ENCODE assay signal across 14 cellular contexts in genomic region chr12:96190403-96191170, GRCh38. TPM values are rescaled to one million over a fixed set of nuclear protein-coding genes. Genes with fewer than 3 reads are reported as not detected.
A peak's percentile ranks its signal among the peaks of the same experiment; 100 is the strongest.
DNase-seq lines count a peak whose midpoint lies in the region; TF ChIP-seq lines count a peak whose summit lies in the region.
"Had no signal": no experiment of that assay in that cellular context is flagged by ENCODE, and none has a peak within 500 bp of the region (broad histone marks: within the 10 kb centered on the region; RNA-seq: fewer than 3 reads in every experiment).

No MANE protein-coding gene starts in this region.

- POLR2A ChIA-PET in RWPE1 (lab: Yijun Ruan, JAX; ENCODE audit: low non-redundant PET): no interaction called here

- TF ChIP-seq CTCF in RWPE1 (conservative IDR thresholded peaks at IDR 0.05; ENCODE audit: low read depth): no peak

- CTCF ChIA-PET in RWPE1 (lab: Yijun Ruan, JAX): interaction anchor here (0.6 kb wide), 1 partner anchor 274 kb away, joined by 4 read pairs; no protein-coding TSS in a partner anchor

- peak; percentile 27 for DNase-seq in EH (ENCODE audit: low read depth)
- peak; percentile 21 for DNase-seq in M059J (ENCODE audit: low read depth)
- no peak for DNase-seq in epithelial cell of prostate (ENCODE audit: low read depth, low spot score)
- DNase-seq in renal cortical epithelial cell (ENCODE audit: low read depth): peak; percentile 80
- no peak for DNase-seq in D341Med (ENCODE audit: low spot score)
- no peak for DNase-seq in epidermal melanocyte (ENCODE audit: insufficient read length, low spot score)
- no peak for DNase-seq in RWPE1 (ENCODE audit: low spot score)
- DNase-seq: activated CD4-positive, CD25-positive, alpha-beta regulatory T cell treated with anti-CD3 and anti-CD28 coated beads, Interleukin-2, amount 50 U/mL, for 72 hours; activated effector memory CD4-positive, alpha-beta T cell treated with Interleukin-2 at 50 U/mL for 16 hours; Calu3; esophagus squamous epithelium; GOT3; NCI-H345; SW 1271 had no signal

- peak overlapping the region; percentile 40 for H3K27ac ChIP-seq in epithelial cell of prostate
- H3K27ac ChIP-seq in RWPE1: no peak overlapping the region
- H3K27ac ChIP-seq: esophagus squamous epithelium had no signal

RNA-seq across cellular contexts. Expression of gene ELK3, which starts 3.6 kb away (rescaled TPM):
- total RNA-seq in M059J (2014; rRNA removed; shearing (Covaris generic)): 20.9 and 34.9 TPM in 2 replicates
- total RNA-seq in renal cortical epithelial cell: 22.9 and 26.7 TPM in 2 replicates

Comparison
In these comparisons a context has a peak if more than half of its experiments do, and no peak if none do; other contexts are left out.
1. DNase-seq: peak in EH (single experiment), M059J (single experiment) and renal cortical epithelial cell (single experiment); none in epithelial cell of prostate (single experiment), D341Med (single experiment), epidermal melanocyte (single experiment) and RWPE1 (single experiment).